ENCODE assay signal across 12 cellular contexts in genomic region chr12:23350808-23351207, GRCh38.
DNase-seq lines count a peak whose midpoint lies in the region; ATAC-seq and TF ChIP-seq lines count a peak whose summit lies in the region.
"Had no signal": no experiment of that assay in that cellular context is flagged by ENCODE, and none has a peak within 500 bp of the region (broad histone marks: within the 10 kb centered on the region; RNA-seq: fewer than 3 reads in every experiment).

No MANE protein-coding gene starts in this region.

- peaks cover 21% of the 10 kb centered on the region for H3K4me1 ChIP-seq in A673 (ENCODE audit: insufficient read depth, low read length, poor library complexity, severe bottlenecking)

- H3K9me3 Mint-ChIP-seq in mesothelial cell of epicardium, result no peaks in the 10 kb centered on the region

- DNase-seq in mesothelial cell of epicardium (ENCODE audit: low spot score in 2 of 2, unreplicated experiment in 2 of 2) (no peak), A673 (ENCODE audit: low spot score) (no peak), NCI-H345 (lab: John Stamatoyannopoulos, UW) (no peak)
- DNase-seq in activated T-cell treated with anti-CD3 and anti-CD28 coated beads, Interleukin-2, amount 50 U/mL, for 1 hour, result no peak
- DNase-seq: activated effector memory CD4-positive, alpha-beta T cell treated with Interleukin-2 at 50 U/mL for 16 hours; DMS53 had no signal

- no peak overlapping the region for H3K4me3 ChIP-seq in A673 (ENCODE audit: low read depth, low read length, poor library complexity, severe bottlenecking)

- peaks cover 36% of the 10 kb centered on the region for H3K27me3 Mint-ChIP-seq in mesothelial cell of epicardium (ENCODE audit: low read depth)

- H3K4me1 Mint-ChIP-seq in mesothelial cell of epicardium, result peaks cover 7% of the 10 kb centered on the region

- no peak overlapping the region for H3K4me3 Mint-ChIP-seq in mesothelial cell of epicardium
- H3K4me3 Mint-ChIP-seq: neural crest cell had no signal

- H3K36me3 ChIP-seq in A673 (ENCODE audit: insufficient read depth, low read length, poor library complexity, severe bottlenecking), result no peaks in the 10 kb centered on the region

- ATAC-seq in GM18511 (IDR thresholded peaks at IDR 0.05; ENCODE audit: unreplicated experiment) (peak; percentile 95), GM21367 (IDR thresholded peaks at IDR 0.05; ENCODE audit: unreplicated experiment) (peak; percentile 93), HG02938 (IDR thresholded peaks at IDR 0.05; ENCODE audit: unreplicated experiment) (peak; percentile 96), HG03521 (IDR thresholded peaks at IDR 0.05; ENCODE audit: unreplicated experiment) (peak; percentile 83)
- ATAC-seq: Panc1 had no signal

- no peaks in the 10 kb centered on the region for H3K27me3 ChIP-seq in A673 (replicated peaks; ENCODE audit: insufficient read depth, low read depth, low read length, poor library complexity)

- POLR2A ChIA-PET in A673 (lab: Charles Lee; ENCODE audit: low non-redundant PET), result no interaction called here

- intact Hi-C loops in A673 (cut with micrococcal nuclease; ENCODE audit: unreplicated experiment), result no loop called here

- no peak overlapping the region for H3K27ac Mint-ChIP-seq in mesothelial cell of epicardium

- TF ChIP-seq CTCF in mesothelial cell of epicardium (IDR thresholded peaks at IDR 0.05; ENCODE audit: unreplicated experiment) (no peak), A673 (conservative IDR thresholded peaks at IDR 0.05; ENCODE audit: low read depth, low read length) (no peak)

- no peaks in the 10 kb centered on the region for H3K36me3 Mint-ChIP-seq in mesothelial cell of epicardium

- no peak overlapping the region for H3K27ac ChIP-seq in A673 (ENCODE audit: low read depth, low read length, poor library complexity, severe bottlenecking)

- CTCF ChIA-PET in A673 (lab: Charles Lee), result no interaction called here

- H3K9me3 ChIP-seq in A673 (ENCODE audit: low read depth, low read length, poor library complexity, severe bottlenecking), result no peaks in the 10 kb centered on the region

- BruUV-seq in A673 (replicated peaks; lab: Mats Ljungman, UMichigan), result no TSS peak
